In the genomic region with DNA sequence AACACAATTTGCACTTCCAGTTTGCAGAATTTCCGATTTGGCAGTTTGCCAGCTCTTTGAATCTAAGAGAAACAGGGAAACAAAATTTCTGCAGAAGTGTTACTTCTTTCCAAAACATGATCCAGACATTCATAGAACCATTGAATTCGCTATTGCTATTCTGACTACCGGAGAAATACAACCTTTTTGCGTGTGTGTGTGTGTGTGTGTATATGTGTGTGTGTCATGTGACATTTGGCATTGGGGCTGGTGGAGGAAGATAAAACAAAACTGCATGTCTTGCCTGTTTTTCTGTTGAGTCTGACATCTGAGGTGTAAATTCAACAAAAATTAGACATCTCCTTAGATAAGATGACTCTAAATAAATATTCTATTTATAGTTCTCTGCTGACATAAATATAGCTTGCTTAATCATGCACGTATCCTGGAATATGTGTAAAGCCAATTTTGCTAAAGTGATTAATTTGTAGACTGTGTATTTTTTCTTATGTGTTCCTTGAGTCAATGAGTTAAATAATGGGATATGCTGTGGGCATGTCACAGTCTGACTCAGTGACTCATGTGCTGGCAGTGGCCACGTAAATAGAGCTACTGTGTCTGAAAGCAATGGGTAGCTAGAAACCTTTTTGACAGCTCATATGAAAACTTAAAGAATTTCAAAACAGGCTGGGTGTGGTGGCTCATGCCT, we compare ENCODE assay signal across 8 cellular contexts.
DNase-seq lines count a peak whose midpoint lies in the region; ATAC-seq, FAIRE-seq and TF ChIP-seq lines count a peak whose summit lies in the region.

No MANE protein-coding gene starts in this region.

- peak; percentile 98 for FAIRE-seq in islet of Langerhans (lab: Jason Lieb, UNC)
- no peak for FAIRE-seq in GM12892 (lab: Jason Lieb, UNC)

- TF ChIP-seq CTCF in VCaP (conservative IDR thresholded peaks at IDR 0.05) = no peak

- DNase-seq in AG08396 (ENCODE audit: low spot score) (peak; percentile 19), NK-92 (lab: John Stamatoyannopoulos, UW; ENCODE audit: unreplicated experiment) (no peak), GM12892 (ENCODE audit: insufficient read length) (no peak), NCI-H446 treated with DMSO at 0.1 percent for 48 hours (lab: John Stamatoyannopoulos, UW) (no peak)

- ATAC-seq in GM18867 (IDR thresholded peaks at IDR 0.05; ENCODE audit: unreplicated experiment) (peak; percentile 60), HG03565 (IDR thresholded peaks at IDR 0.05; ENCODE audit: unreplicated experiment) (peak; percentile 78)

- peak overlapping the region; percentile 61 for H3K27ac ChIP-seq in VCaP

- TF ChIP-seq POLR2A in GM12892 (IDR thresholded peaks at IDR 0.05; ENCODE audit: low read depth, low read length) = no peak
